In the genomic region with DNA sequence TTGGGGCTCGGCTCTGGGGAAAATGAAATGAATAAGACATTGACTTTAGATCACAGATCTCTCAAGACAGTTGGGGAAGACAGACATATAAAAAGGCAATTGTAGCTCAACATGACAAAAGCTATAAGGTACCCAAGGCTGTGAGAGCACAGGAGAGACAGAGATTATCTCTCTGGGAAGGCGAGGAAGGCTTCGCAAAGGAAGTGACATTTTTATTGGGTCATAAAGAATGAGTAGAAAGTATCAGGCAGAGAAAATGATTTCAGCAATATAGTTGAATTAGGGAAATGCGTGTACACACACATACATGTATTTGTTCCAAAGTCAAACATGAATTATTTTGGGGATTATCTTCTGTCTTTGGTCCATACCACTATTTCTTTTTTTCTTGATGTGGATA, we compare ENCODE assay signal across 5 cellular contexts.
"Had no signal": no experiment of that assay in that cellular context is flagged by ENCODE, and none has a peak within 500 bp of the region (broad histone marks: within the 10 kb centered on the region; RNA-seq: fewer than 3 reads in every experiment).

No MANE protein-coding gene starts in this region.

- ATAC-seq: HepG2, K562 had no signal

- H3K27me3 Mint-ChIP-seq: IgD-negative memory B cell had no signal

- H3K4me3 ChIP-seq: K562 had no signal

- H3K27ac Mint-ChIP-seq: IgD-negative memory B cell had no signal

- H3K36me3 Mint-ChIP-seq: IgD-negative memory B cell had no signal

- DNase-seq: IMR-90, KBM-7 had no signal

- H3K4me1 Mint-ChIP-seq: IgD-negative memory B cell had no signal

- H3K4me3 Mint-ChIP-seq: IgD-negative memory B cell had no signal
